In genomic region chrX:83845397-83845796, GRCh38 we compare ENCODE assay signal across 1 cellular context.
TF ChIP-seq lines count a peak whose summit lies in the region.

No MANE protein-coding gene starts in this region.

TF ChIP-seq in WTC11, 78 proteins besides CTCF, POLR2A, EP300 and RAD21 (continued from another document):
- no peak for TF ChIP-seq IRF1 (CRISPR knock-in tag; IDR thresholded peaks at IDR 0.05)
- no peak for TF ChIP-seq JUN (CRISPR knock-in tag; IDR thresholded peaks at IDR 0.05)
- no peak for TF ChIP-seq MAX (CRISPR knock-in tag; IDR thresholded peaks at IDR 0.05)
- TF ChIP-seq ATF1 (CRISPR knock-in tag; IDR thresholded peaks at IDR 0.05): no peak
TF ChIP-seq in WTC11: peak in this region for 0.
